Comparison of ENCODE assay signal across 20 cellular contexts in genomic region chr14:88411039-88411438, GRCh38.
"Had no signal": no experiment of that assay in that cellular context is flagged by ENCODE, and none has a peak within 500 bp of the region (broad histone marks: within the 10 kb centered on the region; RNA-seq: fewer than 3 reads in every experiment).

No MANE protein-coding gene starts in this region.

- H3K4me1 Mint-ChIP-seq: activated naive CD8-positive, alpha-beta T cell treated with anti-CD3 and anti-CD28 coated beads for 36 hours had no signal

- H3K27ac Mint-ChIP-seq: activated CD8-positive, alpha-beta T cell treated with anti-CD3 and anti-CD28 coated beads for 36 hours; activated naive CD8-positive, alpha-beta T cell treated with anti-CD3 and anti-CD28 coated beads for 36 hours; activated T-cell treated with anti-CD3 and anti-CD28 coated beads, Interleukin-2, amount 50 U/mL, for 72 hours; naive thymus-derived CD4-positive, alpha-beta T cell had no signal

- ATAC-seq: activated CD8-positive, alpha-beta T cell treated with anti-CD3 and anti-CD28 coated beads for 36 hours; activated T-cell treated with anti-CD3 and anti-CD28 coated beads, Interleukin-2, amount 50 U/mL, for 72 hours; body of pancreas; left lung; mucosa of descending colon; naive thymus-derived CD4-positive, alpha-beta T cell; pancreas; upper lobe of right lung had no signal

- H3K4me3 Mint-ChIP-seq: activated CD8-positive, alpha-beta T cell treated with anti-CD3 and anti-CD28 coated beads for 36 hours; activated naive CD8-positive, alpha-beta T cell treated with anti-CD3 and anti-CD28 coated beads for 36 hours; activated T-cell treated with anti-CD3 and anti-CD28 coated beads, Interleukin-2, amount 50 U/mL, for 72 hours; naive thymus-derived CD4-positive, alpha-beta T cell had no signal

- DNase-seq: activated CD4-positive, alpha-beta T cell treated with anti-CD3 and anti-CD28 coated beads for 1 hour; activated CD8-positive, alpha-beta memory T cell treated with anti-CD3 and anti-CD28 coated beads, Interleukin-2, amount 50 U/mL, for 48 hours; activated CD8-positive, alpha-beta T cell treated with anti-CD3 and anti-CD28 coated beads for 36 hours; activated gamma-delta T cell; activated naive CD8-positive, alpha-beta T cell treated with anti-CD3 and anti-CD28 coated beads for 36 hours; activated T-cell treated with anti-CD3 and anti-CD28 coated beads, Interleukin-2, amount 50 U/mL, for 72 hours; amygdala; body of pancreas; central memory CD4-positive, alpha-beta T cell; colonic mucosa; kidney; mucosa of descending colon; naive thymus-derived CD4-positive, alpha-beta T cell; sigmoid colon; spleen; stomach; testis; upper lobe of right lung had no signal

- H3K27me3 Mint-ChIP-seq: activated CD8-positive, alpha-beta T cell treated with anti-CD3 and anti-CD28 coated beads for 36 hours; activated naive CD8-positive, alpha-beta T cell treated with anti-CD3 and anti-CD28 coated beads for 36 hours; naive thymus-derived CD4-positive, alpha-beta T cell had no signal
